In the genomic region with DNA sequence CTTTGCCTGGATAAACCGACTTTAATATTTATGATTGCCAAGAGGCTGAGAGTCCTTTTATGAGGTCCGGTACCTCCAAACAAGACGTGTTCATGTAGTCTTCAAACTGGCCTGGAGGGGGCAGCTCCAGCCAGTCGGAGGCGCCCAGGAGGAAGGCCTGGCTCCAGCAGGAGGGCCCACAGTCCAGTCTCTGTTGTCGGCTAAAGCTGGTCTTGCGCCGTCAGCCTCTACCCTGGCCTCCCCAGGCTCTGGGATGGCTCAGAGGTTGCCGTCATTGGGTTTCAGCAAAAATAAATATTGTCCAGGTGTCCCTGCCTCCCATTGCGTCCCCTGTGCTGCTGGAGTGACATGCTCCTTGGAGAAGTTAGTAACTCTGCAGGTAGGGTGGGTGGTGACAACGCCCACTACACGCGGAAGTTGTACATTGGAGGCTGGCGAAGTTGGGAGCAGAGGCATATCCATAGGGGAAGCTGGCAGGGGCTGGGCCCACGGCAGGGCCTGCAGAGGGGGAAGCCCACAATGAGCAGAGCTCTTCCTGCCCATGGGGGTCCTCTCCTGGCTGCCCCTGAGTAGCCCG, we compare ENCODE assay signal across 8 cellular contexts. TPM values are rescaled to one million over a fixed set of nuclear protein-coding genes. Genes with fewer than 3 reads are reported as not detected.
DNase-seq lines count a peak whose midpoint lies in the region; ATAC-seq and TF ChIP-seq lines count a peak whose summit lies in the region.

No MANE protein-coding gene starts in this region.

- no peaks in the 10 kb centered on the region for H3K27me3 ChIP-seq in esophagus muscularis mucosa
- H3K27me3 ChIP-seq in tibial nerve: no peaks in the 10 kb centered on the region

- H3K9me3 ChIP-seq in esophagus muscularis mucosa (no peaks in the 10 kb centered on the region), tibial nerve (no peaks in the 10 kb centered on the region)

- peak overlapping the region; percentile 72 for H3K4me3 Mint-ChIP-seq in activated CD4-positive, alpha-beta memory T cell treated with anti-CD3 and anti-CD28 coated beads, Interleukin-2, amount 10 ng/mL, durations not matched to agents 7 days and 5 days

- CTCF ChIA-PET in activated CD4-positive, alpha-beta memory T cell treated with anti-CD3 and anti-CD28 coated beads, Interleukin-2, amount 10 ng/mL, durations not matched to agents 7 days and 5 days (lab: Charles Lee): interaction anchor here (0.8 to 2.5 kb wide), 11 partner anchors 12 to 450 kb away, joined by 3 to 12 read pairs (median 3); a partner anchor contains a TSS

- POLR2A ChIA-PET in activated CD4-positive, alpha-beta memory T cell treated with anti-CD3 and anti-CD28 coated beads, Interleukin-2, amount 10 ng/mL, durations not matched to agents 7 days and 5 days (lab: Charles Lee): interaction anchor here (1.0 to 2.4 kb wide), 6 partner anchors 16 to 301 kb away, joined by 3 to 16 read pairs (median 4); a partner anchor contains a TSS

- WGBS in esophagus muscularis mucosa: 64% methylated on average over 7 of the region's 16 CpGs
- 35 to 41% methylated on average over 13 to 15 of the region's 16 CpGs for WGBS in tibial nerve, 2 donors

- H3K27ac Mint-ChIP-seq in activated CD4-positive, alpha-beta memory T cell treated with anti-CD3 and anti-CD28 coated beads, Interleukin-2, amount 10 ng/mL, durations not matched to agents 7 days and 5 days: peak overlapping the region; percentile 21

- TF ChIP-seq POLR2A in esophagus muscularis mucosa (IDR thresholded peaks at IDR 0.05; ENCODE audit: low read depth) (no peak), tibial nerve (IDR thresholded peaks at IDR 0.05) (no peak)

- ATAC-seq in HG02938 (IDR thresholded peaks at IDR 0.05; ENCODE audit: unreplicated experiment): peak; percentile 48

- no peak for TF ChIP-seq EP300 in esophagus muscularis mucosa (IDR thresholded peaks at IDR 0.05)
- no peak for TF ChIP-seq EP300 in tibial nerve (IDR thresholded peaks at IDR 0.05)

- H3K4me1 Mint-ChIP-seq in activated CD4-positive, alpha-beta memory T cell treated with anti-CD3 and anti-CD28 coated beads, Interleukin-2, amount 10 ng/mL, durations not matched to agents 7 days and 5 days: peaks cover 32% of the 10 kb centered on the region

- no peaks in the 10 kb centered on the region for H3K36me3 Mint-ChIP-seq in activated CD4-positive, alpha-beta memory T cell treated with anti-CD3 and anti-CD28 coated beads, Interleukin-2, amount 10 ng/mL, durations not matched to agents 7 days and 5 days (ENCODE audit: low read depth)

- DNase-seq in activated CD8-positive, alpha-beta memory T cell treated with anti-CD3 and anti-CD28 coated beads, Interleukin-2, amount 50 U/mL, for 48 hours: peak; percentile 66
- DNase-seq in activated CD8-positive, alpha-beta memory T cell treated with anti-CD3 and anti-CD28 coated beads for 24 hours: no peak
- peak; percentile 84 for DNase-seq in NCI-H2227 (lab: John Stamatoyannopoulos, UW; ENCODE audit: unreplicated experiment)
- peak; percentile 63 for DNase-seq in activated CD4-positive, alpha-beta memory T cell treated with anti-CD3 and anti-CD28 coated beads, Interleukin-2, amount 10 ng/mL, durations not matched to agents 7 days and 5 days
- no peak for DNase-seq in esophagus muscularis mucosa (ENCODE audit: extremely low spot score)
- peak; percentile 82 for DNase-seq in mucosa of gallbladder (ENCODE audit: low spot score)
- peak; percentile 55 to 64 for DNase-seq in tibial nerve (ENCODE audit: low spot score in 2 of 2)

- intact Hi-C loops in esophagus muscularis mucosa (cut with DNase I): loop anchor here (5.0 to 10.0 kb wide), 4 partner anchors 37 to 455 kb away; a partner anchor contains a TSS

- H3K4me3 ChIP-seq in esophagus muscularis mucosa (peak overlapping the region; percentile 83 to 98 (median 92)), tibial nerve (peak overlapping the region; percentile 56 to 99 (median 75))

- H3K27ac ChIP-seq in esophagus muscularis mucosa (replicated peaks in 1 of 4): peak overlapping the region; percentile 90 to 97 (median 94)
- H3K27ac ChIP-seq in tibial nerve: peak overlapping the region; percentile 76 to 96 (median 89)

- H3K9me3 Mint-ChIP-seq in activated CD4-positive, alpha-beta memory T cell treated with anti-CD3 and anti-CD28 coated beads, Interleukin-2, amount 10 ng/mL, durations not matched to agents 7 days and 5 days: no peaks in the 10 kb centered on the region

- peak; percentile 74 to 76 (median 76) for TF ChIP-seq CTCF in esophagus muscularis mucosa (IDR thresholded peaks at IDR 0.05)
- peak; percentile 60 to 76 (median 75) for TF ChIP-seq CTCF in tibial nerve (IDR thresholded peaks at IDR 0.05)

- H3K36me3 ChIP-seq in esophagus muscularis mucosa: peaks cover 0 to 13% (median 2%) of the 10 kb centered on the region in 4 donors
- H3K36me3 ChIP-seq in tibial nerve: peaks cover 0 to 19% (median 0%) of the 10 kb centered on the region in 3 donors

- H3K4me1 ChIP-seq in esophagus muscularis mucosa: peaks cover 23 to 46% (median 42%) of the 10 kb centered on the region in 4 donors
- peaks cover 0 to 45% (median 20%) of the 10 kb centered on the region in 4 donors for H3K4me1 ChIP-seq in tibial nerve

- peaks cover 2% of the 10 kb centered on the region for H3K27me3 Mint-ChIP-seq in activated CD4-positive, alpha-beta memory T cell treated with anti-CD3 and anti-CD28 coated beads, Interleukin-2, amount 10 ng/mL, durations not matched to agents 7 days and 5 days

RNA-seq across cellular contexts. Expression of a gene that starts 1.0 kb away (rescaled TPM):
- total RNA-seq in activated CD4-positive, alpha-beta memory T cell treated with anti-CD3 and anti-CD28 coated beads, Interleukin-2, amount 10 ng/mL, durations not matched to agents 7 days and 5 days: 10 to 100 TPM; 62.3 to 63.2 TPM
- total RNA-seq in esophagus muscularis mucosa: 10 to 100 TPM; 57.3 to 88.9 (median 71.8) TPM
- 130 TPM for total RNA-seq in mucosa of gallbladder
- total RNA-seq in tibial nerve: 100 to 1,000 TPM in 1 of 4 donors, 10 to 100 TPM in 3; 46.9 to 100 (median 86.2) TPM

RNA-seq across cellular contexts. Expression of a gene that starts 29.5 kb away (rescaled TPM):
- total RNA-seq in activated CD4-positive, alpha-beta memory T cell treated with anti-CD3 and anti-CD28 coated beads, Interleukin-2, amount 10 ng/mL, durations not matched to agents 7 days and 5 days: not detected
- total RNA-seq in esophagus muscularis mucosa (not detected), mucosa of gallbladder (not detected), tibial nerve (not detected)

RNA-seq across cellular contexts. Expression of a gene that starts 35.1 kb away (rescaled TPM):
- 10 to 100 TPM; 16.3 to 18.3 TPM for total RNA-seq in activated CD4-positive, alpha-beta memory T cell treated with anti-CD3 and anti-CD28 coated beads, Interleukin-2, amount 10 ng/mL, durations not matched to agents 7 days and 5 days
- 10 to 100 TPM; 11.2 to 21.9 (median 19.9) TPM for total RNA-seq in esophagus muscularis mucosa
- total RNA-seq in mucosa of gallbladder: 17.3 TPM
- 10 to 100 TPM; 15.3 to 18.6 (median 16.4) TPM for total RNA-seq in tibial nerve

RNA-seq across cellular contexts. Expression of a gene that starts 48.5 kb away (rescaled TPM):
- total RNA-seq in activated CD4-positive, alpha-beta memory T cell treated with anti-CD3 and anti-CD28 coated beads, Interleukin-2, amount 10 ng/mL, durations not matched to agents 7 days and 5 days: not detected
- total RNA-seq in esophagus muscularis mucosa (not detected), mucosa of gallbladder (not detected), tibial nerve (under 1 TPM in 1 of 4 donors, not detected in 3; 0.30 TPM)

RNA-seq across cellular contexts. Expression of a gene that starts 57.3 kb away (rescaled TPM):
- 10 to 100 TPM; 29.7 to 30.8 TPM for total RNA-seq in activated CD4-positive, alpha-beta memory T cell treated with anti-CD3 and anti-CD28 coated beads, Interleukin-2, amount 10 ng/mL, durations not matched to agents 7 days and 5 days
- total RNA-seq in esophagus muscularis mucosa (10 to 100 TPM; 45.7 to 79.6 (median 65.4) TPM), mucosa of gallbladder (104 TPM), tibial nerve (10 to 100 TPM; 57.6 to 68.0 (median 58.9) TPM)

Comparison
In these comparisons a context has a peak if more than half of its experiments do, and no peak if none do; other contexts are left out.
1. DNase-seq: peak in activated CD8-positive, alpha-beta memory T cell treated with anti-CD3 and anti-CD28 coated beads, Interleukin-2, amount 50 U/mL, for 48 hours (single experiment), NCI-H2227 (single experiment), activated CD4-positive, alpha-beta memory T cell treated with anti-CD3 and anti-CD28 coated beads, Interleukin-2, amount 10 ng/mL, durations not matched to agents 7 days and 5 days (single experiment), mucosa of gallbladder (single experiment) and tibial nerve (2 of 2); none in activated CD8-positive, alpha-beta memory T cell treated with anti-CD3 and anti-CD28 coated beads for 24 hours (single experiment) and esophagus muscularis mucosa (single experiment).